Comparison of ENCODE assay signal across 8 cellular contexts in the genomic region with DNA sequence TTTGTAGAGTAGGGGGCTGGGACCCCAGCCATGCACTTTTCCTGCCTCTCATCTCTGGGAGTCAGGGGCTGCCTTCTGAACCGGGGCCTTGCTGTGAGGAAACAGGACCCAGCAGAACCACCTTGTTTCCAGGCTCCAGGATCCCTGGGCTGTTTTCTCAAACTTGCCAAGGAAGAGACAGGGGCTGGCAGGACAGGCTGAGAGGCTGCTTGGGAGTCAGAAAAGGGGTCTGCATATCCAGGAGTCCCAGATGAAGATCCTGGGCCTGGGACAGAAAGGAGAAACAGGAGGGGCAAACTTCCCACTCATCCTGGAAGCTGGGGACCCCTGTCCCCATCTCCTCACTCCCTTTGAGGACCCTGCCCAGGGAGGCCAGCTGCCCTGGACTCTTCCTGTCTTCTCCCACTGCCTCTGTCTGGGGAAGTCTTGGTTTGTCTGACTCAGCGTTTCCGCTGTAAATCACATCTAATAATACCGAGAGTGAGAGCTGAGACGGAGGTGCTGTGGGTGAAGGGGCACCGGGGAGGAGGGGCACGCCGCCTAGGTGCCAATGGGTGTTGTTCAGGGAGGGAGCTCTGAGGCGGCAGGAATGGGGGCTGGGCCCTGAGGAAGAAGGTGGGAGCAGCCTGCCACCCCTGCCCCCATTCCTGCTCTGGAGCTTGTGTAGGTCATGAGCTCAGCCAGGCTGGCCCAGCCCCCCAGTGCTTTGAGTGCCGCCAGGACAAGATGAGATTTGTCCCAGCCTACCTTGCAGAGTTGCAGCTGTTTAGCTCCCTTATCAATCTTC. TPM values are rescaled to one million over a fixed set of nuclear protein-coding genes. Genes with fewer than 3 reads are reported as not detected.
DNase-seq lines count a peak whose midpoint lies in the region; ATAC-seq and TF ChIP-seq lines count a peak whose summit lies in the region.

No MANE protein-coding gene starts in this region.

- H3F3A ChIP-seq in MM.1S (ENCODE audit: insufficient read depth, low read length): peaks cover 40% of the 10 kb centered on the region

- H3K27ac ChIP-seq in MM.1S (ENCODE audit: low read length): peak overlapping the region; percentile 90

- CTCF ChIA-PET in activated CD4-positive, alpha-beta memory T cell treated with anti-CD3 and anti-CD28 coated beads, Interleukin-2, amount 10 ng/mL, durations not matched to agents 7 days and 5 days (lab: Charles Lee): interaction anchor here (0.5 to 3.9 kb wide), 12 partner anchors 10 to 1603 kb away, joined by 3 to 29 read pairs (median 3); partner anchors contain the start of gene MTF1

- no peak overlapping the region for H3K4me3 ChIP-seq in AG10803 (ENCODE audit: low read length)
- H3K4me3 ChIP-seq in MM.1S (ENCODE audit: low read length): peak overlapping the region; percentile 25
- H3K4me3 ChIP-seq in fibroblast of villous mesenchyme (ENCODE audit: low read depth, low read length): peak overlapping the region; percentile 6

- no peaks in the 10 kb centered on the region for H3K36me3 ChIP-seq in MM.1S (replicated peaks; ENCODE audit: insufficient read depth, low read length)

- peak overlapping the region; percentile 52 for H3K27ac Mint-ChIP-seq in activated CD4-positive, alpha-beta memory T cell treated with anti-CD3 and anti-CD28 coated beads, Interleukin-2, amount 10 ng/mL, durations not matched to agents 7 days and 5 days
- no peak overlapping the region for H3K27ac Mint-ChIP-seq in progenitor cell of endocrine pancreas

- no peaks in the 10 kb centered on the region for H3K9me3 ChIP-seq in MM.1S (replicated peaks; ENCODE audit: insufficient read depth, low read length)

- no peaks in the 10 kb centered on the region for H3K27me3 Mint-ChIP-seq in activated CD4-positive, alpha-beta memory T cell treated with anti-CD3 and anti-CD28 coated beads, Interleukin-2, amount 10 ng/mL, durations not matched to agents 7 days and 5 days
- H3K27me3 Mint-ChIP-seq in progenitor cell of endocrine pancreas: peaks cover 4% of the 10 kb centered on the region

- H4K20me1 ChIP-seq in MM.1S (ENCODE audit: insufficient read depth, low read length): no peaks in the 10 kb centered on the region

- H3K9ac ChIP-seq in MM.1S (ENCODE audit: low read length): peak overlapping the region; percentile 66

- H3K4me1 Mint-ChIP-seq in activated CD4-positive, alpha-beta memory T cell treated with anti-CD3 and anti-CD28 coated beads, Interleukin-2, amount 10 ng/mL, durations not matched to agents 7 days and 5 days: peaks cover 54% of the 10 kb centered on the region
- peaks cover 20% of the 10 kb centered on the region for H3K4me1 Mint-ChIP-seq in progenitor cell of endocrine pancreas (ENCODE audit: low read depth)

- intact Hi-C loops in sciatic nerve (cut with DNase I): loop anchor here (10.0 kb wide), 1 partner anchor 785 kb away; no protein-coding TSS in a partner anchor

- no peak overlapping the region for H3K4me3 Mint-ChIP-seq in activated CD4-positive, alpha-beta memory T cell treated with anti-CD3 and anti-CD28 coated beads, Interleukin-2, amount 10 ng/mL, durations not matched to agents 7 days and 5 days
- H3K4me3 Mint-ChIP-seq in progenitor cell of endocrine pancreas (ENCODE audit: low read depth): no peak overlapping the region

- TF ChIP-seq CTCF in AG10803 (conservative IDR thresholded peaks at IDR 0.05; ENCODE audit: low read length) (no peak), MM.1S (IDR thresholded peaks at IDR 0.05; ENCODE audit: low read length) (no peak), fibroblast of villous mesenchyme (IDR thresholded peaks at IDR 0.05; ENCODE audit: insufficient read depth, low read depth, low read length) (no peak), progenitor cell of endocrine pancreas (IDR thresholded peaks at IDR 0.05; ENCODE audit: unreplicated experiment) (no peak)

- peak overlapping the region; percentile 76 for H2AFZ ChIP-seq in MM.1S (ENCODE audit: low read length)

- H3K9me2 ChIP-seq in MM.1S (replicated peaks; ENCODE audit: insufficient read depth, low read length): no peaks in the 10 kb centered on the region

- peak; percentile 49 for DNase-seq in AG10803 (ENCODE audit: low read depth)
- DNase-seq in MM.1S: peak; percentile 81
- DNase-seq in activated CD4-positive, alpha-beta memory T cell treated with anti-CD3 and anti-CD28 coated beads, Interleukin-2, amount 10 ng/mL, durations not matched to agents 7 days and 5 days: peak; percentile 74
- peak; percentile 83 for DNase-seq in fibroblast of villous mesenchyme (ENCODE audit: low read depth)
- no peak for DNase-seq in sciatic nerve (ENCODE audit: low spot score)
- DNase-seq in progenitor cell of endocrine pancreas (ENCODE audit: low spot score, unreplicated experiment): no peak
- DNase-seq in GF-D8 (lab: John Stamatoyannopoulos, UW): no peak

- no peaks in the 10 kb centered on the region for H3K79me2 ChIP-seq in MM.1S (ENCODE audit: low read length)

- peaks cover 50% of the 10 kb centered on the region for H3K4me1 ChIP-seq in MM.1S (ENCODE audit: low read length)

- ATAC-seq in GM19452 (IDR thresholded peaks at IDR 0.05; ENCODE audit: unreplicated experiment) (peak; percentile 46), sciatic nerve (peak; percentile 31)

- H3K4me2 ChIP-seq in MM.1S (ENCODE audit: low read depth, low read length): peak overlapping the region; percentile 74

- no peaks in the 10 kb centered on the region for H3K27me3 ChIP-seq in MM.1S (replicated peaks; ENCODE audit: insufficient read depth, low read length)

- no peaks in the 10 kb centered on the region for H3K9me3 Mint-ChIP-seq in activated CD4-positive, alpha-beta memory T cell treated with anti-CD3 and anti-CD28 coated beads, Interleukin-2, amount 10 ng/mL, durations not matched to agents 7 days and 5 days
- no peaks in the 10 kb centered on the region for H3K9me3 Mint-ChIP-seq in progenitor cell of endocrine pancreas (ENCODE audit: low read depth)

- POLR2A ChIA-PET in activated CD4-positive, alpha-beta memory T cell treated with anti-CD3 and anti-CD28 coated beads, Interleukin-2, amount 10 ng/mL, durations not matched to agents 7 days and 5 days (lab: Charles Lee): interaction anchor here (0.8 to 1.7 kb wide), 8 partner anchors 9 to 170 kb away, joined by 3 to 11 read pairs (median 3); partner anchors contain the start of genes SF3A3 and UTP11

- H3K36me3 Mint-ChIP-seq in activated CD4-positive, alpha-beta memory T cell treated with anti-CD3 and anti-CD28 coated beads, Interleukin-2, amount 10 ng/mL, durations not matched to agents 7 days and 5 days (ENCODE audit: low read depth): peaks cover 5% of the 10 kb centered on the region
- peaks cover 5% of the 10 kb centered on the region for H3K36me3 Mint-ChIP-seq in progenitor cell of endocrine pancreas (ENCODE audit: insufficient read depth)

RNA-seq across cellular contexts. Expression of gene POU3F1, which starts 16.7 kb away (rescaled TPM):
- total RNA-seq in activated CD4-positive, alpha-beta memory T cell treated with anti-CD3 and anti-CD28 coated beads, Interleukin-2, amount 10 ng/mL, durations not matched to agents 7 days and 5 days: not detected
- total RNA-seq in fibroblast of villous mesenchyme (under 0.01 TPM in 1 of 2 replicates, not detected in the other), sciatic nerve (19.1 TPM), progenitor cell of endocrine pancreas (0.31 and 0.43 TPM in 2 replicates)

RNA-seq across cellular contexts. Expression of gene UTP11, which starts 17.4 kb away (rescaled TPM):
- 10 to 100 TPM; 29.1 to 33.2 TPM for total RNA-seq in activated CD4-positive, alpha-beta memory T cell treated with anti-CD3 and anti-CD28 coated beads, Interleukin-2, amount 10 ng/mL, durations not matched to agents 7 days and 5 days
- 49.6 and 55.7 TPM in 2 replicates for total RNA-seq in fibroblast of villous mesenchyme
- 32.6 TPM for total RNA-seq in sciatic nerve
- total RNA-seq in progenitor cell of endocrine pancreas: 23.8 and 27.2 TPM in 2 replicates

RNA-seq across cellular contexts. Expression of gene FHL3, which starts 24.6 kb away (rescaled TPM):
- 1 to 10 TPM; 9.1 to 9.8 TPM for total RNA-seq in activated CD4-positive, alpha-beta memory T cell treated with anti-CD3 and anti-CD28 coated beads, Interleukin-2, amount 10 ng/mL, durations not matched to agents 7 days and 5 days
- total RNA-seq in fibroblast of villous mesenchyme (25.5 and 33.2 TPM in 2 replicates), sciatic nerve (27.9 TPM), progenitor cell of endocrine pancreas (16.5 and 17.6 TPM in 2 replicates)

RNA-seq across cellular contexts. Expression of gene SF3A3, which starts 40.1 kb away (rescaled TPM):
- total RNA-seq in activated CD4-positive, alpha-beta memory T cell treated with anti-CD3 and anti-CD28 coated beads, Interleukin-2, amount 10 ng/mL, durations not matched to agents 7 days and 5 days: 10 to 100 TPM; 72.1 to 74.3 TPM
- total RNA-seq in fibroblast of villous mesenchyme (108 and 116 TPM in 2 replicates), sciatic nerve (47.9 TPM), progenitor cell of endocrine pancreas (73.8 and 77.3 TPM in 2 replicates)

Comparison
In these comparisons a context has a peak if more than half of its experiments do, and no peak if none do; other contexts are left out.
1. DNase-seq: peak in AG10803 (single experiment), MM.1S (single experiment), activated CD4-positive, alpha-beta memory T cell treated with anti-CD3 and anti-CD28 coated beads, Interleukin-2, amount 10 ng/mL, durations not matched to agents 7 days and 5 days (single experiment) and fibroblast of villous mesenchyme (single experiment); none in sciatic nerve (single experiment), progenitor cell of endocrine pancreas (single experiment) and GF-D8 (single experiment).
2. RNA of gene POU3F1, which starts 16.7 kb away (total RNA-seq): 19.1 TPM in sciatic nerve (single experiment); 0.31 to 0.43 TPM in progenitor cell of endocrine pancreas, not detected in activated CD4-positive, alpha-beta memory T cell treated with anti-CD3 and anti-CD28 coated beads, Interleukin-2, amount 10 ng/mL, durations not matched to agents 7 days and 5 days and under 0.01 TPM in fibroblast of villous mesenchyme; every median in the first group is over 10 times any median in the second.